In genomic region chr20:3158968-3159431, GRCh38 we compare ENCODE assay signal across 6 cellular contexts.
DNase-seq lines count a peak whose midpoint lies in the region; ATAC-seq, FAIRE-seq and TF ChIP-seq lines count a peak whose summit lies in the region.

No MANE protein-coding gene starts in this region.

- no peak for TF ChIP-seq POLR2A in H54 (IDR thresholded peaks at IDR 0.05; ENCODE audit: low read depth, low read length)

- H3K9me3 ChIP-seq in iPS-15b (ENCODE audit: control insufficient read depth, insufficient read depth, low read length): no peaks in the 10 kb centered on the region

- peak overlapping the region; percentile 74 for H3K9ac ChIP-seq in iPS-15b (ENCODE audit: low read depth, low read length)

- no peaks in the 10 kb centered on the region for H3K36me3 ChIP-seq in iPS-15b (ENCODE audit: control insufficient read depth, insufficient read depth, low read length)

- in situ Hi-C loops in KBM-7 (cut with MboI; ENCODE audit: low pct_unique_long_range_greater_than_20kb, low sequenced_read_pairs): no loop called here

- H3K27me3 ChIP-seq in iPS-15b (ENCODE audit: control insufficient read depth, insufficient read depth, low read length): no peaks in the 10 kb centered on the region

- H3K4me1 ChIP-seq in iPS-15b (ENCODE audit: control insufficient read depth, insufficient read depth, low read length): peaks cover 5% of the 10 kb centered on the region

- FAIRE-seq in H54 (lab: Jason Lieb, UNC): no peak

- H3K4me3 ChIP-seq in iPS-15b (ENCODE audit: low read depth, low read length): peak overlapping the region; percentile 89

- ATAC-seq in SK-N-SH treated with all-trans-retinoic acid at 6 μM for 48 hours: peak; percentile 51
- no peak for ATAC-seq in GM19467 (IDR thresholded peaks at IDR 0.05; ENCODE audit: unreplicated experiment)

- DNase-seq in EH (ENCODE audit: low read depth): peak; percentile 48
- DNase-seq in KBM-7: no peak
- DNase-seq in H54 (ENCODE audit: insufficient read length, low spot score): no peak

TF ChIP-seq in SK-N-SH treated with all-trans-retinoic acid at 6 μM for 48 hours, 23 proteins besides CTCF, POLR2A, EP300 and RAD21:
- TF ChIP-seq, protein P1, sequence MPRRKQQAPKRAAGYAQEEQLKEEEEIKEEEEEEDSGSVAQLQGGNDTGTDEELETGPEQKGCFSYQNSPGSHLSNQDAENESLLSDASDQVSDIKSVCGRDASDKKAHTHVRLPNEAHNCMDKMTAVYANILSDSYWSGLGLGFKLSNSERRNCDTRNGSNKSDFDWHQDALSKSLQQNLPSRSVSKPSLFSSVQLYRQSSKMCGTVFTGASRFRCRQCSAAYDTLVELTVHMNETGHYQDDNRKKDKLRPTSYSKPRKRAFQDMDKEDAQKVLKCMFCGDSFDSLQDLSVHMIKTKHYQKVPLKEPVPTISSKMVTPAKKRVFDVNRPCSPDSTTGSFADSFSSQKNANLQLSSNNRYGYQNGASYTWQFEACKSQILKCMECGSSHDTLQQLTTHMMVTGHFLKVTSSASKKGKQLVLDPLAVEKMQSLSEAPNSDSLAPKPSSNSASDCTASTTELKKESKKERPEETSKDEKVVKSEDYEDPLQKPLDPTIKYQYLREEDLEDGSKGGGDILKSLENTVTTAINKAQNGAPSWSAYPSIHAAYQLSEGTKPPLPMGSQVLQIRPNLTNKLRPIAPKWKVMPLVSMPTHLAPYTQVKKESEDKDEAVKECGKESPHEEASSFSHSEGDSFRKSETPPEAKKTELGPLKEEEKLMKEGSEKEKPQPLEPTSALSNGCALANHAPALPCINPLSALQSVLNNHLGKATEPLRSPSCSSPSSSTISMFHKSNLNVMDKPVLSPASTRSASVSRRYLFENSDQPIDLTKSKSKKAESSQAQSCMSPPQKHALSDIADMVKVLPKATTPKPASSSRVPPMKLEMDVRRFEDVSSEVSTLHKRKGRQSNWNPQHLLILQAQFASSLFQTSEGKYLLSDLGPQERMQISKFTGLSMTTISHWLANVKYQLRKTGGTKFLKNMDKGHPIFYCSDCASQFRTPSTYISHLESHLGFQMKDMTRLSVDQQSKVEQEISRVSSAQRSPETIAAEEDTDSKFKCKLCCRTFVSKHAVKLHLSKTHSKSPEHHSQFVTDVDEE (CRISPR knock-in tag; IDR thresholded peaks at IDR 0.05): no peak
- TF ChIP-seq ZNF70 (CRISPR knock-in tag; IDR thresholded peaks at IDR 0.05): no peak
- no peak for TF ChIP-seq TOX (CRISPR knock-in tag; IDR thresholded peaks at IDR 0.05; ENCODE audit: borderline replicate concordance)
- no peak for TF ChIP-seq BACH2 (CRISPR knock-in tag; IDR thresholded peaks at IDR 0.05; ENCODE audit: borderline replicate concordance)
- TF ChIP-seq CREB5 (CRISPR knock-in tag; IDR thresholded peaks at IDR 0.05; ENCODE audit: low read depth): no peak
- no peak for TF ChIP-seq PPARA (CRISPR knock-in tag; IDR thresholded peaks at IDR 0.05; ENCODE audit: borderline replicate concordance)
- TF ChIP-seq TCF4 (CRISPR knock-in tag; IDR thresholded peaks at IDR 0.05; ENCODE audit: borderline replicate concordance): no peak
- no peak for TF ChIP-seq RARB (CRISPR knock-in tag; IDR thresholded peaks at IDR 0.05)
- TF ChIP-seq, protein P2, sequence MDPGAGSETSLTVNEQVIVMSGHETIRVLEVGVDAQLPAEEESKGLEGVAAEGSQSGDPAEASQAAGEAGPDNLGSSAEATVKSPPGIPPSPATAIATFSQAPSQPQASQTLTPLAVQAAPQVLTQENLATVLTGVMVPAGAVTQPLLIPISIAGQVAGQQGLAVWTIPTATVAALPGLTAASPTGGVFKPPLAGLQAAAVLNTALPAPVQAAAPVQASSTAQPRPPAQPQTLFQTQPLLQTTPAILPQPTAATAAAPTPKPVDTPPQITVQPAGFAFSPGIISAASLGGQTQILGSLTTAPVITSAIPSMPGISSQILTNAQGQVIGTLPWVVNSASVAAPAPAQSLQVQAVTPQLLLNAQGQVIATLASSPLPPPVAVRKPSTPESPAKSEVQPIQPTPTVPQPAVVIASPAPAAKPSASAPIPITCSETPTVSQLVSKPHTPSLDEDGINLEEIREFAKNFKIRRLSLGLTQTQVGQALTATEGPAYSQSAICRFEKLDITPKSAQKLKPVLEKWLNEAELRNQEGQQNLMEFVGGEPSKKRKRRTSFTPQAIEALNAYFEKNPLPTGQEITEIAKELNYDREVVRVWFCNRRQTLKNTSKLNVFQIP (CRISPR knock-in tag; IDR thresholded peaks at IDR 0.05; ENCODE audit: borderline replicate concordance, low read depth): no peak
- TF ChIP-seq ARNTL (CRISPR knock-in tag; IDR thresholded peaks at IDR 0.05; ENCODE audit: borderline replicate concordance, low read depth): no peak
- TF ChIP-seq PATZ1 (CRISPR knock-in tag; IDR thresholded peaks at IDR 0.05; ENCODE audit: borderline replicate concordance): no peak
- no peak for TF ChIP-seq ZNF8 (CRISPR knock-in tag; IDR thresholded peaks at IDR 0.05)
- no peak for TF ChIP-seq ZNF565 (CRISPR knock-in tag; conservative IDR thresholded peaks at IDR 0.05; ENCODE audit: low read depth)
- no peak for TF ChIP-seq ZC3H10 (CRISPR knock-in tag; IDR thresholded peaks at IDR 0.05)
- no peak for TF ChIP-seq CSRNP3 (CRISPR knock-in tag; IDR thresholded peaks at IDR 0.05)
- TF ChIP-seq ISL1 (CRISPR knock-in tag; IDR thresholded peaks at IDR 0.05): no peak
TF ChIP-seq in SK-N-SH treated with all-trans-retinoic acid at 6 μM for 48 hours: peak in this region for 0.
